In genomic region chr15:34367128-34368081, GRCh38 we compare ENCODE assay signal across 8 cellular contexts. TPM values are rescaled to one million over a fixed set of nuclear protein-coding genes. Genes with fewer than 3 reads are reported as not detected.
DNase-seq lines count a peak whose midpoint lies in the region; ATAC-seq and TF ChIP-seq lines count a peak whose summit lies in the region.

TSS of gene LPCAT4 (minus strand) at chr15:34367196. CDS start at chr15:34367100, 96 bp downstream.

- peak; percentile 84 to 98 (median 91) for DNase-seq in CD4-positive, CD25-positive, alpha-beta regulatory T cell
- DNase-seq in NCI-H748 treated with DMSO at 0.1 percent for 48 hours (lab: John Stamatoyannopoulos, UW) (peak; percentile 29), dermis microvascular lymphatic vessel endothelial cell (ENCODE audit: low read depth in 2 of 2) (peak; percentile 48 to 87), lower leg skin (ENCODE audit: low spot score in 2 of 2) (peak; percentile 79 to 97)
- DNase-seq in activated CD4-positive, alpha-beta T cell treated with anti-CD3 and anti-CD28 coated beads, Interleukin-2, amount 50 U/mL, for 48 hours = peak; percentile 85 to 89
- peak; percentile 83 to 85 for DNase-seq in stimulated activated CD4-positive, alpha-beta T cell treated with anti-CD3 and anti-CD28 coated beads, Interleukin-4, amount 100 ng/mL, for 4 hours

- peaks cover 12 to 56% (median 17%) of the 10 kb centered on the region in 4 donors for H3K4me1 Mint-ChIP-seq in CD4-positive, CD25-positive, alpha-beta regulatory T cell

- no peak for TF ChIP-seq POLR2A in lower leg skin (IDR thresholded peaks at IDR 0.05)

- TF ChIP-seq CTCF in lower leg skin (IDR thresholded peaks at IDR 0.05) = peak in 1 of 3 donors; percentile 93

- no peaks in the 10 kb centered on the region for H3K27me3 Mint-ChIP-seq in CD4-positive, CD25-positive, alpha-beta regulatory T cell

- intact Hi-C loops in lower leg skin (cut with DNase I; ENCODE audit: low total_unique reads) = loop anchor here (10.0 kb wide), 3 partner anchors 217 to 557 kb away; partner anchors contain the start of gene GOLGA8B

- H3K27ac ChIP-seq in CD4-positive, CD25-positive, alpha-beta regulatory T cell (ENCODE audit: insufficient read depth, low read length, poor library complexity, severe bottlenecking) = peak within 1 kb of the TSS; percentile 90

- peaks cover 30% of the 10 kb centered on the region for H3K4me1 ChIP-seq in CD4-positive, CD25-positive, alpha-beta regulatory T cell (ENCODE audit: control insufficient read depth, insufficient read depth, low read length, poor library complexity, severe bottlenecking)

- no peaks in the 10 kb centered on the region for H3K9me3 ChIP-seq in CD4-positive, CD25-positive, alpha-beta regulatory T cell (ENCODE audit: control insufficient read depth in 2 of 2, low read length in 2 of 2)

- H3K27ac Mint-ChIP-seq in CD4-positive, CD25-positive, alpha-beta regulatory T cell = peak within 1 kb of the TSS; percentile 93 to 96 (median 96)

- no peaks in the 10 kb centered on the region for H3K9me3 Mint-ChIP-seq in CD4-positive, CD25-positive, alpha-beta regulatory T cell

- H3K36me3 Mint-ChIP-seq in CD4-positive, CD25-positive, alpha-beta regulatory T cell = peaks cover 7% of the 10 kb centered on the region

- no peaks in the 10 kb centered on the region for H3K27me3 ChIP-seq in CD4-positive, CD25-positive, alpha-beta regulatory T cell (ENCODE audit: control insufficient read depth, insufficient read depth, low read length)

- H3K4me3 Mint-ChIP-seq in CD4-positive, CD25-positive, alpha-beta regulatory T cell = peak within 1 kb of the TSS; percentile 94 to 100 (median 98)

- peak within 1 kb of the TSS; percentile 97 for H3K4me3 ChIP-seq in CD4-positive, CD25-positive, alpha-beta regulatory T cell (ENCODE audit: low read depth, low read length)
- H3K4me3 ChIP-seq in lower leg skin (ENCODE audit: low read depth, poor library complexity, severe bottlenecking) = peak within 1 kb of the TSS; percentile 90

- ATAC-seq in CD4-positive, CD25-positive, alpha-beta regulatory T cell (ENCODE audit: low read depth in 2 of 2) = peak; percentile 85 to 87
- ATAC-seq in GM19372 (IDR thresholded peaks at IDR 0.05; ENCODE audit: low read depth, unreplicated experiment) (peak; percentile 80), HG03521 (IDR thresholded peaks at IDR 0.05; ENCODE audit: unreplicated experiment) (peak; percentile 79)

- 1 to 2% methylated on average over 29 to 41 of the region's 79 CpGs for WGBS in lower leg skin, 2 donors

- H3K36me3 ChIP-seq in CD4-positive, CD25-positive, alpha-beta regulatory T cell (ENCODE audit: control insufficient read depth, insufficient read depth, low read length) = peaks cover 9% of the 10 kb centered on the region

RNA-seq across cellular contexts. Expression of gene LPCAT4, which starts in this region (rescaled TPM):
- total RNA-seq in CD4-positive, CD25-positive, alpha-beta regulatory T cell = 83.2 TPM
- 10 to 100 TPM; 13.2 to 15.4 (median 14.7) TPM for polyA plus RNA-seq in CD4-positive, CD25-positive, alpha-beta regulatory T cell
- 2.3 and 3.3 TPM in 2 replicates for total RNA-seq in dermis microvascular lymphatic vessel endothelial cell
- 10 to 100 TPM; 19.0 to 36.4 (median 27.0) TPM for total RNA-seq in lower leg skin

Comparison
In these comparisons a context has a peak if more than half of its experiments do, and no peak if none do; other contexts are left out.
1. Peak in every context shown above with its lines: DNase-seq, ATAC-seq, H3K4me3 ChIP-seq and H3K27ac ChIP-seq.
2. DNase-seq: peak in every context shown above with its lines; median percentile 91 in CD4-positive, CD25-positive, alpha-beta regulatory T cell; 88 in lower leg skin; 87 in activated CD4-positive, alpha-beta T cell treated with anti-CD3 and anti-CD28 coated beads, Interleukin-2, amount 50 U/mL, for 48 hours; 84 in stimulated activated CD4-positive, alpha-beta T cell treated with anti-CD3 and anti-CD28 coated beads, Interleukin-4, amount 100 ng/mL, for 4 hours; 68 in dermis microvascular lymphatic vessel endothelial cell; 29 in NCI-H748 treated with DMSO at 0.1 percent for 48 hours.